In genomic region chr1:211017066-211017691, GRCh38 we compare ENCODE assay signal across 28 cellular contexts.
DNase-seq lines count a peak whose midpoint lies in the region; ATAC-seq and TF ChIP-seq lines count a peak whose summit lies in the region.
"Had no signal": no experiment of that assay in that cellular context is flagged by ENCODE, and none has a peak within 500 bp of the region (broad histone marks: within the 10 kb centered on the region; RNA-seq: fewer than 3 reads in every experiment).

No MANE protein-coding gene starts in this region.

- no peak overlapping the region for H4K5ac ChIP-seq in mesendoderm (ENCODE audit: low read length)

- H3K9ac ChIP-seq in mesendoderm (ENCODE audit: low read length) = no peak overlapping the region
- H3K9ac ChIP-seq: KMS-11 had no signal

- no peaks in the 10 kb centered on the region for H3K79me2 ChIP-seq in mesendoderm (ENCODE audit: control insufficient read depth, insufficient read depth, low read length)

- no peaks in the 10 kb centered on the region for H3K9me3 ChIP-seq in thyroid gland
- H3K9me3 ChIP-seq: HAP-1, upper lobe of right lung had no signal

- no peak overlapping the region for H2AK5ac ChIP-seq in mesendoderm (ENCODE audit: low read length)

- no peaks in the 10 kb centered on the region for H3K4me1 ChIP-seq in mesendoderm (ENCODE audit: control insufficient read depth, low read depth, low read length)
- H3K4me1 ChIP-seq in thyroid gland = no peaks in the 10 kb centered on the region
- H3K4me1 ChIP-seq: HAP-1, upper lobe of right lung had no signal

- H4K8ac ChIP-seq in mesendoderm (ENCODE audit: low read depth, low read length) = no peak overlapping the region

- no peak overlapping the region for H3K56ac ChIP-seq in mesendoderm (ENCODE audit: low read length)

- H3K4ac ChIP-seq in mesendoderm (ENCODE audit: low read depth, low read length) = no peak overlapping the region

- H3K27ac ChIP-seq in mesendoderm (ENCODE audit: low read depth, low read length) (no peak overlapping the region), thyroid gland (no peak overlapping the region)
- H3K27ac ChIP-seq: 22Rv1, KMS-11, skin epidermis, upper lobe of right lung had no signal

- DNase-seq in DMS 273 (lab: John Stamatoyannopoulos, UW; ENCODE audit: unreplicated experiment) (peak; percentile 50), DMS 273 treated with DMSO at 0.1 percent for 48 hours (lab: John Stamatoyannopoulos, UW) (no peak), HS-27A (ENCODE audit: low read depth) (peak; percentile 83), SK-N-DZ (ENCODE audit: low spot score) (peak; percentile 36), mesendoderm (peak; percentile 31), NCI-H748 treated with DMSO at 0.1 percent for 48 hours (lab: John Stamatoyannopoulos, UW) (no peak), thyroid gland (no peak), Right ventricle myocardium inferior (ENCODE audit: missing footprints) (no peak)
- DNase-seq: activated CD4-positive, alpha-beta T cell treated with anti-CD3 and anti-CD28 coated beads, Interleukin-2, amount 50 U/mL, for 48 hours; activated CD8-positive, alpha-beta memory T cell treated with anti-CD3 and anti-CD28 coated beads, Interleukin-2, amount 50 U/mL, for 4 hours; activated effector memory CD4-positive, alpha-beta T cell treated with Interleukin-2 at 50 U/mL for 16 hours; activated naive CD8-positive, alpha-beta T cell treated with anti-CD3 and anti-CD28 coated beads for 36 hours; AML-193; CD8-positive, alpha-beta T cell; DMS79; head of caudate nucleus; naive thymus-derived CD4-positive, alpha-beta T cell; NCI-H1694 treated with DMSO at 0.1 percent for 48 hours; NCI-H526 treated with DMSO at 0.1 percent for 48 hours; occipital lobe; SHP77; stimulated activated CD4-positive, alpha-beta T cell treated with anti-CD3 and anti-CD28 coated beads, Interleukin-2, amount 100 ng/mL, for 24 hours; T-cell; upper lobe of right lung had no signal

- no peak overlapping the region for H2BK120ac ChIP-seq in mesendoderm (ENCODE audit: low read depth, low read length)

- no peak overlapping the region for H2BK15ac ChIP-seq in mesendoderm (replicated peaks; ENCODE audit: low read depth)

- H3K4me3 ChIP-seq in mesendoderm (ENCODE audit: low read length) = no peak overlapping the region
- no peak overlapping the region for H3K4me3 ChIP-seq in thyroid gland (replicated peaks in 1 of 3)
- H3K4me3 ChIP-seq: HAP-1, skin epidermis, upper lobe of right lung had no signal

- H3K4me2 ChIP-seq in mesendoderm (ENCODE audit: low read length) = no peak overlapping the region
- H3K4me2 ChIP-seq: KMS-11 had no signal

- no peaks in the 10 kb centered on the region for H3K27me3 ChIP-seq in mesendoderm (ENCODE audit: insufficient read depth, low read length, poor library complexity)
- H3K27me3 ChIP-seq in thyroid gland = no peaks in the 10 kb centered on the region
- H3K27me3 ChIP-seq: upper lobe of right lung had no signal

- no CpG with 5 or more reads among the region's 5 CpGs for WGBS in mesendoderm (ENCODE audit: extremely low coverage, insufficient coverage, low lambda C conversion rate)
- 45 to 58% methylated on average over 5 of the region's 5 CpGs for WGBS in thyroid gland, 2 donors

- intact Hi-C loops in thyroid gland (cut with DNase I) = no loop called here
- intact Hi-C loops in Right ventricle myocardium inferior (cut with DNase I) = no loop called here

- no peak for TF ChIP-seq CTCF in thyroid gland (IDR thresholded peaks at IDR 0.05)

- H3K23ac ChIP-seq in mesendoderm (ENCODE audit: low read length) = no peak overlapping the region

- H3K36me3 ChIP-seq in mesendoderm (ENCODE audit: control insufficient read depth, insufficient read depth, low read length) (no peaks in the 10 kb centered on the region), thyroid gland (no peaks in the 10 kb centered on the region)
- H3K36me3 ChIP-seq: HAP-1, upper lobe of right lung had no signal

- H2BK5ac ChIP-seq in mesendoderm (ENCODE audit: low read length) = no peak overlapping the region

- no peaks in the 10 kb centered on the region for H3K79me1 ChIP-seq in mesendoderm (ENCODE audit: low read length)

- TF ChIP-seq POLR2A in thyroid gland (IDR thresholded peaks at IDR 0.05) = no peak

- ATAC-seq in Right ventricle myocardium inferior = no peak
- ATAC-seq: CD8-positive, alpha-beta T cell; naive thymus-derived CD4-positive, alpha-beta T cell; T-cell; upper lobe of right lung had no signal

- no peak overlapping the region for H3K18ac ChIP-seq in mesendoderm (ENCODE audit: low read length)

Comparison
In these comparisons a context has a peak if more than half of its experiments do, and no peak if none do; other contexts are left out.
1. DNase-seq: peak in DMS 273 (single experiment), HS-27A (single experiment), SK-N-DZ (single experiment) and mesendoderm (single experiment); none in DMS 273 treated with DMSO at 0.1 percent for 48 hours (single experiment), NCI-H748 treated with DMSO at 0.1 percent for 48 hours (single experiment), thyroid gland (0 of 2) and Right ventricle myocardium inferior (single experiment).